10 cellular contexts compared by ENCODE assay signal in genomic region chr19:42832746-42833442, GRCh38. TPM values are rescaled to one million over a fixed set of nuclear protein-coding genes. Genes with fewer than 3 reads are reported as not detected.
DNase-seq lines count a peak whose midpoint lies in the region; FAIRE-seq and TF ChIP-seq lines count a peak whose summit lies in the region.
"Not testable (repeated sequence)": the region's sequence is repeated elsewhere in the genome, so short reads cannot be mapped to it uniquely, and the experiment has no call there.
"Had no signal": no experiment of that assay in that cellular context is flagged by ENCODE, and none has a peak within 500 bp of the region (broad histone marks: within the 10 kb centered on the region; RNA-seq: fewer than 3 reads in every experiment).

No MANE protein-coding gene starts in this region.

- peak overlapping the region; percentile 63 for H3K27ac ChIP-seq in SJSA1
- peak overlapping the region; percentile 72 for H3K27ac ChIP-seq in mammary epithelial cell (ENCODE audit: insufficient read depth, low read depth, low read length)
- peak overlapping the region; percentile 85 for H3K27ac ChIP-seq in epithelial cell of prostate
- H3K27ac ChIP-seq in keratinocyte (ENCODE audit: control insufficient read depth, insufficient read depth, low read length), result peak overlapping the region; percentile 14
- H3K27ac ChIP-seq in substantia nigra (ENCODE audit: low read depth, low read length, poor library complexity, severe bottlenecking), result peak overlapping the region; percentile 82

- peaks cover 21% of the 10 kb centered on the region for H3K4me1 ChIP-seq in SJSA1 (replicated peaks)
- H3K4me1 ChIP-seq in mammary epithelial cell (ENCODE audit: insufficient read depth, low read length), result peaks cover 36% of the 10 kb centered on the region
- peaks cover 20% of the 10 kb centered on the region for H3K4me1 ChIP-seq in keratinocyte (ENCODE audit: control insufficient read depth, extremely low read depth, insufficient read depth, low read length)

- not testable (repeated sequence) for TF ChIP-seq CTCF in mammary epithelial cell (conservative IDR thresholded peaks at IDR 0.05 in 1 of 2, IDR thresholded peaks at IDR 0.05 in 1 of 2; ENCODE audit: extremely low read depth in 1 of 2, insufficient read depth in 1 of 2, low read depth in 1 of 2, low read length in 2 of 2); keratinocyte (optimal IDR thresholded peaks at IDR 0.05 in 1 of 3, IDR thresholded peaks at IDR 0.05 in 1 of 3, conservative IDR thresholded peaks at IDR 0.05 in 1 of 3; ENCODE audit: extremely low read depth in 1 of 3, insufficient read depth in 2 of 3, low read length in 3 of 3)

- H3K4me3 ChIP-seq in SJSA1; mammary epithelial cell (replicated peaks in 1 of 3; ENCODE audit: insufficient read depth in 1 of 3, low read depth in 2 of 3, low read length in 3 of 3); keratinocyte (ENCODE audit: control insufficient read depth in 2 of 3, extremely low read depth in 1 of 3, insufficient read depth in 2 of 3, low read depth in 1 of 3, low read length in 3 of 3): not testable (repeated sequence)

- not testable (repeated sequence) for H2AFZ ChIP-seq in mammary epithelial cell (ENCODE audit: low read depth, low read length); keratinocyte (ENCODE audit: control insufficient read depth, low read length)

- H3K9me1 ChIP-seq in keratinocyte (ENCODE audit: control insufficient read depth, extremely low read depth, insufficient read depth, low read length), result not testable (repeated sequence)

- not testable (repeated sequence) for H3K9ac ChIP-seq in mammary epithelial cell (ENCODE audit: insufficient read depth, low read length); keratinocyte (ENCODE audit: control insufficient read depth, extremely low read depth, insufficient read depth, low read length)

- H3K4me2 ChIP-seq in mammary epithelial cell (ENCODE audit: insufficient read depth, low read depth, low read length), result peak overlapping the region; percentile 35
- not testable (repeated sequence) for H3K4me2 ChIP-seq in keratinocyte (ENCODE audit: control insufficient read depth, extremely low read depth, insufficient read depth, low read depth, low read length)

- not testable (repeated sequence) for BruUV-seq in mammary epithelial cell (replicated peaks; lab: Mats Ljungman, UMichigan)

- dilution Hi-C loops in mammary epithelial cell (cut with HindIII; ENCODE audit: low sequenced_read_pairs); keratinocyte (cut with MboI; ENCODE audit: extremely low pct_ligation_motif_present, low sequenced_read_pairs): not testable (repeated sequence)

- peak; percentile 71 for FAIRE-seq in keratinocyte (lab: Jason Lieb, UNC)

- intact Hi-C loops in mammary epithelial cell (cut with micrococcal nuclease), result not testable (repeated sequence)

- H4K20me1 ChIP-seq in mammary epithelial cell (ENCODE audit: insufficient read depth, low read length); keratinocyte (ENCODE audit: control insufficient read depth, extremely low read depth, insufficient read depth, low read length): not testable (repeated sequence)

- CTCF ChIA-PET in mammary epithelial cell (lab: Charles Lee; ENCODE audit: low non-redundant PET), result interaction anchor here (0.6 kb wide), 1 partner anchor 593 kb away, joined by 6 read pairs; no protein-coding TSS in a partner anchor

- in situ Hi-C loops in mammary epithelial cell (cut with MboI; ENCODE audit: low sequenced_read_pairs in 2 of 2), result not testable (repeated sequence)

- H3K36me3 ChIP-seq in SJSA1; mammary epithelial cell (ENCODE audit: insufficient read depth, low read length); keratinocyte (ENCODE audit: control insufficient read depth in 2 of 2, extremely low read depth in 1 of 2, insufficient read depth in 2 of 2, low read length in 2 of 2): not testable (repeated sequence)

- H3K9me3 ChIP-seq in SJSA1 (replicated peaks); mammary epithelial cell (replicated peaks; ENCODE audit: insufficient read depth, low read length); keratinocyte (ENCODE audit: control insufficient read depth, low read depth, low read length): not testable (repeated sequence)

- 50% methylated on average over 9 of the region's 9 CpGs for WGBS in mammary epithelial cell (ENCODE audit: low coverage, missing lambda C conversion rate)

- not testable (repeated sequence) for H3K27me3 ChIP-seq in SJSA1 (replicated peaks); mammary epithelial cell (ENCODE audit: insufficient read depth, low read length); keratinocyte (ENCODE audit: control insufficient read depth, extremely low read depth, insufficient read depth, low read length)

- not testable (repeated sequence) for H3K79me2 ChIP-seq in mammary epithelial cell (ENCODE audit: insufficient read depth, low read length); keratinocyte (ENCODE audit: control insufficient read depth, insufficient read depth, low read length)

- DNase-seq in Daoy (ENCODE audit: low read depth), result peak; percentile 42
- DNase-seq in HCEC 1CT, result peak; percentile 54
- DNase-seq in M059J (ENCODE audit: low read depth), result peak; percentile 85
- peak; percentile 41 to 57 for DNase-seq in SJSA1 (ENCODE audit: low read depth in 1 of 2, low spot score in 2 of 2)
- peak; percentile 56 for DNase-seq in mammary epithelial cell
- DNase-seq in epithelial cell of prostate (ENCODE audit: low read depth, low spot score), result peak; percentile 63
- peak; percentile 23 for DNase-seq in keratinocyte (ENCODE audit: low read depth, low spot score)
- not testable (repeated sequence) for DNase-seq in substantia nigra (lab: John Stamatoyannopoulos, UW)

RNA-seq across cellular contexts. Expression of gene PSG1, which starts 46.6 kb away (rescaled TPM):
- not detected in 2 replicates for total RNA-seq in Daoy (2014; rRNA removed; shearing (Covaris generic))
- 11.0 and 13.6 TPM in 2 replicates for total RNA-seq in M059J (2014; rRNA removed; shearing (Covaris generic))
- 0.05 TPM in 1 of 2 replicates, not detected in the other for total RNA-seq in SJSA1 (2014; rRNA removed; shearing (Covaris generic))
- total RNA-seq in mammary epithelial cell, result not detected
- polyA plus RNA-seq in mammary epithelial cell, result 0.10 TPM
- polyA minus RNA-seq in mammary epithelial cell, result not detected
- polyA plus RNA-seq in keratinocyte, result 0.24 to 0.28 TPM (median 0.27 TPM) in 3 replicates
- 1.0 TPM for polyA plus RNA-seq in keratinocyte (2011; ENCODE audit: low read depth)
- polyA plus RNA-seq in keratinocyte (2011; cell fraction: cytosol; rRNA removed), result 0.27 and 0.50 TPM in 2 replicates
- polyA plus RNA-seq in keratinocyte (2011; cell fraction: nucleus; rRNA removed), result 1.6 and 2.4 TPM in 2 replicates
- polyA plus RNA-seq in keratinocyte (2012; ENCODE audit: low replicate concordance), result 0.37 and 2.0 TPM in 2 replicates
- 0.06 to 1.5 TPM (median 0.20 TPM) in 3 replicates for polyA minus RNA-seq in keratinocyte
- not detected for polyA minus RNA-seq in keratinocyte (2011; cell fraction: cytosol; rRNA and poly(A)+ RNA removed)
- polyA minus RNA-seq in keratinocyte (2011; cell fraction: nucleus; rRNA and poly(A)+ RNA removed), result 0.42 and 1.2 TPM in 2 replicates
- total RNA-seq: CD4-positive, alpha-beta memory T cell; SJCRH30 had no signal
- polyA plus RNA-seq: CD4-positive, alpha-beta memory T cell had no signal

Comparison
In these comparisons a context has a peak if more than half of its experiments do, and no peak if none do; other contexts are left out.
1. H3K27ac ChIP-seq: peak in every context shown above with its lines; median percentile 85 in epithelial cell of prostate; 82 in substantia nigra; 72 in mammary epithelial cell; 63 in SJSA1; 14 in keratinocyte.